ENCODE assay signal across 24 cellular contexts in the genomic region with DNA sequence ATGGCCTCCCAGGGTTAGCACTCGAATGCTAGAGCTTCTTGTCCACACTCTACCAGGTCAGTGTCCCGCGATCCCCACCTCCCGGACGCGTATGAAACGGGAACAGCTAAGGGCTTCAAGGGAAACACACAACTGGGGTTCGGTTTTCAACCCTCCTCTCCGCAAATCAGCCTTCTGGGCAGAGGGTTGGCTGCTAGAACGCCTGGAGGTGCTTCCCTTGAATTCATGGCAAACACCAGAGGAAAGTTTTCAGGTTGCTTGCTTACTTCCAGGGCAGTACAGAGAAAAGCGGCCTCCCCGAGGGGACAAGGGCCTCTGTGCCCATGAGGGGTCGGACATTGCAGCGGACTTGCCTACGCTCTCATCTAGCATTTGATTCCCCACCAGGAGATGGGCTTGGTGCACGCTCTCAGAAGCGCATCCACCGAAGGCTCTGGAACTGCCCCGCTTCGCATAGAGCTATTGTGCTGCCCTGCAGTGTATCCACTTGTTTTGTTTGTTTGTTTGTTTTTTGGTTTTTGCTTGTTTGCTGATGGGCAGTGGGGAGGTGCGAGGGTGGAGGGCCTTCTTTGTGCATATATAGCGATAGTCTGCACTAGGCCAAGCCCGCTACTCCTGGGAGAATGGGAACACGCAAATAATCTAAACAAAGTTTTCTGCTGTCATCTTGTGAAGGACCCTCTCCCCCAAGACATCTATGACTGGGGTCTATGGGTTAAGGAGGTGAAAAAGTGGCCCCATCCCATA. TPM values are rescaled to one million over a fixed set of nuclear protein-coding genes. Genes with fewer than 3 reads are reported as not detected.
DNase-seq lines count a peak whose midpoint lies in the region; ATAC-seq and TF ChIP-seq lines count a peak whose summit lies in the region.
"Had no signal": no experiment of that assay in that cellular context is flagged by ENCODE, and none has a peak within 500 bp of the region (broad histone marks: within the 10 kb centered on the region; RNA-seq: fewer than 3 reads in every experiment).

No MANE protein-coding gene starts in this region.

- no peak overlapping the region for H3K18ac ChIP-seq in trophoblast cell (ENCODE audit: low read length)

- no peak overlapping the region for H2BK5ac ChIP-seq in trophoblast cell (ENCODE audit: low read depth, low read length, poor library complexity)

- H3K27ac Mint-ChIP-seq in T-helper 2 cell treated with Interferon-gamma antibody and Interleukin-4, amounts not matched to agents 5 μg/mL and 100 μg/mL, for 36 hours, result peak overlapping the region; percentile 71
- peak overlapping the region; percentile 82 for H3K27ac Mint-ChIP-seq in T-helper 17 cell
- H3K27ac Mint-ChIP-seq: activated T-helper 17 cell treated with anti-CD3 and anti-CD28 coated beads, Interleukin-2, amount 50 U/mL, for 72 hours had no signal

- H4K12ac ChIP-seq in trophoblast cell (ENCODE audit: low read depth, low read length), result no peak overlapping the region

- peaks cover 100% of the 10 kb centered on the region for H3K27me3 ChIP-seq in iPS-20b (ENCODE audit: insufficient read depth, low read length)
- H3K27me3 ChIP-seq in trophoblast cell (ENCODE audit: insufficient read depth, low read length), result peaks cover 92% of the 10 kb centered on the region
- no peaks in the 10 kb centered on the region for H3K27me3 ChIP-seq in aorta (ENCODE audit: control insufficient read depth in 1 of 2, insufficient read depth in 2 of 2, low read length in 1 of 2)
- H3K27me3 ChIP-seq in adrenal gland, result peaks cover 94% of the 10 kb centered on the region
- H3K27me3 ChIP-seq: SJSA1 had no signal

- H3K36me3 ChIP-seq in iPS-20b (ENCODE audit: insufficient read depth, low read depth, low read length) (no peaks in the 10 kb centered on the region), trophoblast cell (ENCODE audit: control insufficient read depth in 1 of 2, insufficient read depth in 2 of 2, low read length in 2 of 2) (no peaks in the 10 kb centered on the region), aorta (ENCODE audit: control insufficient read depth in 1 of 2, insufficient read depth in 2 of 2, low read length in 1 of 2) (no peaks in the 10 kb centered on the region), adrenal gland (replicated peaks in 1 of 2) (no peaks in the 10 kb centered on the region)
- H3K36me3 ChIP-seq: gastroesophageal sphincter, SJSA1, spleen had no signal

- peak overlapping the region; percentile 83 for H3K23ac ChIP-seq in trophoblast cell (ENCODE audit: low read length)

- intact Hi-C loops in aorta (cut with DNase I) (no loop called here), adrenal gland (cut with DNase I) (no loop called here)

- H3K9ac ChIP-seq in iPS-20b (ENCODE audit: low read depth, low read length), result no peak overlapping the region
- H3K9ac ChIP-seq in trophoblast cell (ENCODE audit: low read length), result no peak overlapping the region

- H3K4me1 ChIP-seq in iPS-20b (ENCODE audit: insufficient read depth, low read length), result no peaks in the 10 kb centered on the region; the same call in 1 of the 2 replicates
- H3K4me1 ChIP-seq in trophoblast cell (ENCODE audit: control insufficient read depth in 1 of 2, insufficient read depth in 2 of 2, low read length in 2 of 2), result peaks cover 21 to 28% of the 10 kb centered on the region in 2 experiments
- H3K4me1 ChIP-seq in aorta (ENCODE audit: control insufficient read depth in 1 of 2, insufficient read depth in 2 of 2, low read length in 2 of 2), result no peaks in the 10 kb centered on the region
- peaks cover 7 to 21% of the 10 kb centered on the region in 2 donors for H3K4me1 ChIP-seq in adrenal gland (replicated peaks in 1 of 2)
- H3K4me1 ChIP-seq: SJSA1 had no signal

- no peak overlapping the region for H3K14ac ChIP-seq in trophoblast cell (ENCODE audit: low read length)

- no peak overlapping the region for H2AFZ ChIP-seq in trophoblast cell (ENCODE audit: insufficient read depth, low read length, poor library complexity)

- H3K4ac ChIP-seq in trophoblast cell (ENCODE audit: low read depth, low read length), result no peak overlapping the region

- H3K4me3 ChIP-seq in iPS-20b (ENCODE audit: low read length) (peak overlapping the region; percentile 60; the same call in 1 of the 2 replicates), trophoblast cell (ENCODE audit: low read depth, low read length) (peak overlapping the region; percentile 50), aorta (ENCODE audit: low read length in 2 of 2) (no peak overlapping the region), adrenal gland (no peak overlapping the region)
- H3K4me3 ChIP-seq: gastroesophageal sphincter, SJSA1, spleen had no signal

- no peak overlapping the region for H3K4me2 ChIP-seq in trophoblast cell (ENCODE audit: low read length)

- no peak for TF ChIP-seq CTCF in adrenal gland (IDR thresholded peaks at IDR 0.05)

- H4K8ac ChIP-seq in trophoblast cell (ENCODE audit: low read depth, low read length), result no peak overlapping the region

- H4K91ac ChIP-seq in trophoblast cell (ENCODE audit: low read depth, low read length), result no peak overlapping the region

- peaks cover 79% of the 10 kb centered on the region for H3K27me3 Mint-ChIP-seq in T-helper 2 cell treated with Interferon-gamma antibody and Interleukin-4, amounts not matched to agents 5 μg/mL and 100 μg/mL, for 36 hours (ENCODE audit: low read depth)
- peaks cover 73% of the 10 kb centered on the region for H3K27me3 Mint-ChIP-seq in T-helper 17 cell

- H3K4me3 Mint-ChIP-seq in T-helper 2 cell treated with Interferon-gamma antibody and Interleukin-4, amounts not matched to agents 5 μg/mL and 100 μg/mL, for 36 hours, result no peak overlapping the region
- H3K4me3 Mint-ChIP-seq in T-helper 17 cell, result no peak overlapping the region

- no peak overlapping the region for H2AK5ac ChIP-seq in trophoblast cell (ENCODE audit: low read length)

- H3K36me3 Mint-ChIP-seq in T-helper 2 cell treated with Interferon-gamma antibody and Interleukin-4, amounts not matched to agents 5 μg/mL and 100 μg/mL, for 36 hours (ENCODE audit: low read depth), result no peaks in the 10 kb centered on the region
- H3K36me3 Mint-ChIP-seq in T-helper 17 cell (ENCODE audit: low read depth), result no peaks in the 10 kb centered on the region

- no peaks in the 10 kb centered on the region for H3K79me1 ChIP-seq in trophoblast cell (ENCODE audit: low read length)

- peaks cover 2% of the 10 kb centered on the region for H3K4me1 Mint-ChIP-seq in T-helper 2 cell treated with Interferon-gamma antibody and Interleukin-4, amounts not matched to agents 5 μg/mL and 100 μg/mL, for 36 hours (ENCODE audit: low read depth)
- peaks cover 6% of the 10 kb centered on the region for H3K4me1 Mint-ChIP-seq in T-helper 17 cell

- TF ChIP-seq POLR2A in adrenal gland (IDR thresholded peaks at IDR 0.05), result no peak

- H2BK12ac ChIP-seq in trophoblast cell (ENCODE audit: low read length), result no peak overlapping the region

- no peak overlapping the region for H2BK120ac ChIP-seq in trophoblast cell (ENCODE audit: insufficient read depth, low read length, poor library complexity)

- no peaks in the 10 kb centered on the region for H3K79me2 ChIP-seq in trophoblast cell (ENCODE audit: control insufficient read depth, insufficient read depth, low read length, poor library complexity)

- H3K27ac ChIP-seq in iPS-20b (ENCODE audit: low read length), result no peak overlapping the region
- no peak overlapping the region for H3K27ac ChIP-seq in trophoblast cell (ENCODE audit: low read depth, low read length)
- H3K27ac ChIP-seq in aorta (ENCODE audit: low read depth in 1 of 2, low read length in 2 of 2), result no peak overlapping the region
- no peak overlapping the region for H3K27ac ChIP-seq in adrenal gland
- H3K27ac ChIP-seq: dorsolateral prefrontal cortex, gastroesophageal sphincter, SJSA1, spleen had no signal

- DNase-seq in T-helper 2 cell treated with Interferon-gamma antibody and Interleukin-4, amounts not matched to agents 5 μg/mL and 100 μg/mL, for 36 hours (ENCODE audit: low spot score), result no peak
- DNase-seq in T-helper 2 cell (no peak), T-helper 17 cell (no peak), trophoblast cell (no peak), aorta (no peak), globus pallidus (ENCODE audit: low spot score) (no peak), adrenal gland (no peak)
- DNase-seq: caudate nucleus, DMS79 treated with DMSO at 0.1 percent for 48 hours, dorsolateral prefrontal cortex, GOT3, KBM-7, left cardiac atrium, midbrain, NCI-H1694 treated with DMSO at 0.1 percent for 48 hours, NCI-H226, spleen had no signal

- peaks cover under 1% of the 10 kb centered on the region for H3K9me3 ChIP-seq in T-helper 17 cell (ENCODE audit: control insufficient read depth, low read length, poor library complexity, severe bottlenecking)
- no peaks in the 10 kb centered on the region; the same call in 1 of the 2 replicates for H3K9me3 ChIP-seq in iPS-20b (ENCODE audit: insufficient read depth, low read depth, low read length)
- peaks cover 4% of the 10 kb centered on the region for H3K9me3 ChIP-seq in trophoblast cell (ENCODE audit: insufficient read depth, low read depth, low read length)
- H3K9me3 ChIP-seq in aorta (ENCODE audit: control insufficient read depth, low read length), result no peaks in the 10 kb centered on the region
- H3K9me3 ChIP-seq in adrenal gland (replicated peaks in 1 of 3), result no peaks in the 10 kb centered on the region
- H3K9me3 ChIP-seq: gastroesophageal sphincter, SJSA1 had no signal

- WGBS in trophoblast cell (ENCODE audit: extremely low coverage, insufficient coverage, insufficient read length), result no CpG with 5 or more reads among the region's 24 CpGs
- 44 to 56% methylated on average over 24 of the region's 24 CpGs for WGBS in aorta, 2 donors
- 11 to 15% (median 13%) methylated on average over 19 to 24 of the region's 24 CpGs for WGBS in adrenal gland, 4 donors

- no peaks in the 10 kb centered on the region for H3K9me3 Mint-ChIP-seq in T-helper 2 cell treated with Interferon-gamma antibody and Interleukin-4, amounts not matched to agents 5 μg/mL and 100 μg/mL, for 36 hours
- H3K9me3 Mint-ChIP-seq: activated T-helper 17 cell treated with anti-CD3 and anti-CD28 coated beads, Interleukin-2, amount 50 U/mL, for 72 hours had no signal

- no peak for ATAC-seq in T-helper 17 cell
- ATAC-seq in aorta (ENCODE audit: low FRiP score), result no peak
- ATAC-seq: activated T-helper 17 cell treated with anti-CD3 and anti-CD28 coated beads, Interleukin-2, amount 50 U/mL, for 72 hours; esophagus mucosa; gastroesophageal sphincter; left cardiac atrium had no signal

RNA-seq across cellular contexts. Expression of gene DMRT3, which starts 1.3 kb away (rescaled TPM):
- total RNA-seq in T-helper 17 cell (not detected), aorta (1 to 10 TPM in 1 of 2 donors, under 1 TPM in 1; 0.26 to 1.2 TPM), adrenal gland (not detected)
- 0.65 and 0.83 TPM in 2 replicates for polyA plus RNA-seq in trophoblast cell (2013)
- polyA plus RNA-seq in aorta (not detected), adrenal gland (under 1 TPM in 1 of 3 donors, not detected in 2; 0.07 TPM)
- total RNA-seq: activated CD8-positive, alpha-beta memory T cell treated with anti-CD3 and anti-CD28 coated beads for 36 hours; activated T-helper 17 cell treated with anti-CD3 and anti-CD28 coated beads, Interleukin-2, amount 50 U/mL, for 72 hours; esophagus mucosa; left cardiac atrium; SJSA1; spleen; urinary bladder had no signal
- polyA plus RNA-seq: spleen had no signal

Comparison
In these comparisons a context has a peak if more than half of its experiments do, and no peak if none do; other contexts are left out.
1. H3K4me3 ChIP-seq: peak in iPS-20b (single experiment) and trophoblast cell (single experiment); none in aorta (0 of 2) and adrenal gland (0 of 4).